ENCODE assay signal across 8 cellular contexts in genomic region chr2:6917071-6917760, GRCh38. TPM values are rescaled to one million over a fixed set of nuclear protein-coding genes. Genes with fewer than 3 reads are reported as not detected.
DNase-seq lines count a peak whose midpoint lies in the region; ATAC-seq and TF ChIP-seq lines count a peak whose summit lies in the region.

Gene RNF144A, plus strand, starts transcription at chr2:6917412. Its CDS starts 79,515 bp downstream, at chr2:6996927.

- H3K27me3 Mint-ChIP-seq in HFFc6 (ENCODE audit: insufficient read depth): peaks cover 5% of the 10 kb centered on the region

- H3K27ac Mint-ChIP-seq in HFFc6: no peak within 1 kb of the TSS

- peaks cover 51% of the 10 kb centered on the region for H3K9me3 Mint-ChIP-seq in HFFc6

- 3% methylated on average over 90 of the region's 90 CpGs for WGBS in right cardiac atrium

- H3K4me1 Mint-ChIP-seq in HFFc6 (ENCODE audit: low read depth): no peaks in the 10 kb centered on the region

- H3K9me3 ChIP-seq in right cardiac atrium (ENCODE audit: control insufficient read depth, low read length): no peaks in the 10 kb centered on the region

- H3K36me3 Mint-ChIP-seq in HFFc6 (ENCODE audit: low read depth): peaks cover 5% of the 10 kb centered on the region; the same call in 1 of the 2 replicates

- peaks cover 4% of the 10 kb centered on the region for H3K4me1 ChIP-seq in right cardiac atrium (ENCODE audit: control insufficient read depth, insufficient read depth, low read length)

- intact Hi-C loops in right cardiac atrium (cut with DNase I): loop anchor here in 2 of 4 donors (5.0 kb wide), 2 partner anchors 90 to 120 kb away; no protein-coding TSS in a partner anchor

- peak within 1 kb of the TSS; percentile 25 for H3K27ac ChIP-seq in right cardiac atrium (ENCODE audit: low read length)

- H3K4me3 ChIP-seq in Jurkat, Clone E6-1 (ENCODE audit: low read length): peak within 1 kb of the TSS; percentile 65
- H3K4me3 ChIP-seq in right cardiac atrium (ENCODE audit: low read length) (peak within 1 kb of the TSS; percentile 69), retinal pigment epithelial cell (ENCODE audit: low read length) (peak within 1 kb of the TSS; percentile 62)

- no peak within 1 kb of the TSS for H3K4me3 Mint-ChIP-seq in HFFc6

- no peaks in the 10 kb centered on the region for H3K27me3 ChIP-seq in right cardiac atrium (ENCODE audit: control insufficient read depth, insufficient read depth)

- DNase-seq in EH (ENCODE audit: low read depth): peak; percentile 30
- DNase-seq in Jurkat, Clone E6-1 (ENCODE audit: low read depth, low spot score): no peak
- peak; percentile 64 for DNase-seq in T follicular helper cell (ENCODE audit: low read depth)
- DNase-seq in amniotic epithelial cell (ENCODE audit: low read depth): peak; percentile 40
- peak; percentile 69 to 89 (median 89) for DNase-seq in right cardiac atrium
- DNase-seq in retinal pigment epithelial cell (ENCODE audit: low read depth): no peak
- DNase-seq in HFFc6: no peak

- peak; percentile 81 for ATAC-seq in GM21529 (IDR thresholded peaks at IDR 0.05; ENCODE audit: unreplicated experiment)
- peak; percentile 85 to 89 for ATAC-seq in right cardiac atrium

- TF ChIP-seq CTCF in retinal pigment epithelial cell (conservative IDR thresholded peaks at IDR 0.05; ENCODE audit: low read depth, low read length) (no peak), HFFc6 (IDR thresholded peaks at IDR 0.05) (no peak; the same call in 1 of the 2 replicates)

RNA-seq across cellular contexts. Expression of gene RNF144A, which starts in this region (rescaled TPM):
- 16.8 TPM for polyA plus RNA-seq in Jurkat, Clone E6-1 (2012; ENCODE audit: insufficient read depth, insufficient read length)
- 10 to 100 TPM in 3 of 4 donors, 1 to 10 TPM in 1; 5.9 to 14.3 (median 10.5) TPM for total RNA-seq in right cardiac atrium
- polyA plus RNA-seq in right cardiac atrium: 4.7 TPM
- total RNA-seq in HFFc6 (2021; fragmentation: NEBNext Ultra II Directional; extraction: Animal tissue kit (Norgen Biotek cat#: 25700)): not detected

Comparison
In these comparisons a context has a peak if more than half of its experiments do, and no peak if none do; other contexts are left out.
1. RNA of gene RNF144A (total RNA-seq): 5.9 to 14.3 TPM in right cardiac atrium; not detected in HFFc6; every median in the first group is over 4 times any median in the second.
2. DNase-seq: peak in EH (single experiment), T follicular helper cell (single experiment), amniotic epithelial cell (single experiment) and right cardiac atrium (3 of 3); none in Jurkat, Clone E6-1 (single experiment), retinal pigment epithelial cell (single experiment) and HFFc6 (single experiment).
3. Peak in every context shown above with its lines, with median percentiles within 50 percentile points of each other: H3K4me3 ChIP-seq.